ENCODE assay signal across 8 cellular contexts in genomic region chr6:148464319-148465010, GRCh38.
DNase-seq lines count a peak whose midpoint lies in the region; ATAC-seq and TF ChIP-seq lines count a peak whose summit lies in the region.

No MANE protein-coding gene starts in this region.

- no peak overlapping the region for H3K9ac ChIP-seq in OCI-LY1 (ENCODE audit: low read length)

- DNase-seq in D341Med (ENCODE audit: low spot score) (peak; percentile 73), HT-29 (ENCODE audit: low spot score) (peak; percentile 85), activated T-helper 1 cell treated with Interleukin-2 at 50 U/mL for 16 hours (ENCODE audit: low read depth) (peak; percentile 10), foreskin fibroblast (peak; percentile 59 to 87), osteoblast (ENCODE audit: insufficient read length, low spot score, missing footprints) (peak; percentile 58), upper lobe of right lung (no peak)

- H3K4me1 ChIP-seq in OCI-LY1 (ENCODE audit: insufficient read depth, low read length, severe bottlenecking) (no peaks in the 10 kb centered on the region), osteoblast (ENCODE audit: insufficient read depth, low read length) (peaks cover 24% of the 10 kb centered on the region), upper lobe of right lung (peaks cover 37% of the 10 kb centered on the region)

- H3K4me2 ChIP-seq in OCI-LY1 (ENCODE audit: low read length) (no peak overlapping the region), osteoblast (ENCODE audit: insufficient read depth, low read length) (no peak overlapping the region)

- H3K9me3 ChIP-seq in OCI-LY1 (ENCODE audit: low read length), result no peaks in the 10 kb centered on the region
- no peaks in the 10 kb centered on the region for H3K9me3 ChIP-seq in osteoblast (ENCODE audit: low read depth, low read length)
- H3K9me3 ChIP-seq in upper lobe of right lung, result no peaks in the 10 kb centered on the region

- no peaks in the 10 kb centered on the region for H3K9me2 ChIP-seq in OCI-LY1 (ENCODE audit: low read depth, low read length)

- ATAC-seq in GM19467 (IDR thresholded peaks at IDR 0.05; ENCODE audit: unreplicated experiment), result peak; percentile 86
- peak; percentile 89 for ATAC-seq in upper lobe of right lung

- H3K4me3 ChIP-seq in OCI-LY1 (ENCODE audit: low read depth, low read length, poor library complexity, severe bottlenecking) (no peak overlapping the region), foreskin fibroblast (ENCODE audit: low read depth in 1 of 2, low read length in 2 of 2) (no peak overlapping the region), osteoblast (ENCODE audit: insufficient read depth, low read length) (no peak overlapping the region), upper lobe of right lung (no peak overlapping the region)

- no peaks in the 10 kb centered on the region for H3K79me2 ChIP-seq in OCI-LY1 (ENCODE audit: insufficient read depth, low read length)
- no peaks in the 10 kb centered on the region for H3K79me2 ChIP-seq in osteoblast (ENCODE audit: insufficient read depth, low read length)

- intact Hi-C loops in upper lobe of right lung (cut with DNase I), result loop anchor here (5.0 kb wide), 1 partner anchor 287 kb away; no protein-coding TSS in a partner anchor

- H4K20me1 ChIP-seq in OCI-LY1 (ENCODE audit: insufficient read depth, low read length), result no peaks in the 10 kb centered on the region
- H4K20me1 ChIP-seq in osteoblast (ENCODE audit: insufficient read depth, low read length), result no peaks in the 10 kb centered on the region

- no peaks in the 10 kb centered on the region for H3K36me3 ChIP-seq in OCI-LY1 (ENCODE audit: insufficient read depth, low read length)
- no peaks in the 10 kb centered on the region for H3K36me3 ChIP-seq in osteoblast (ENCODE audit: insufficient read depth, low read length)
- no peaks in the 10 kb centered on the region for H3K36me3 ChIP-seq in upper lobe of right lung

- peak; percentile 95 for TF ChIP-seq CTCF in OCI-LY1 (IDR thresholded peaks at IDR 0.05; ENCODE audit: low read length)
- peak; percentile 84 for TF ChIP-seq CTCF in foreskin fibroblast (IDR thresholded peaks at IDR 0.05; ENCODE audit: low read depth, low read length)
- peak; percentile 97 for TF ChIP-seq CTCF in osteoblast (IDR thresholded peaks at IDR 0.05; ENCODE audit: extremely low read depth, low read depth, low read length)
- TF ChIP-seq CTCF in upper lobe of right lung (IDR thresholded peaks at IDR 0.05), result peak; percentile 98

- H3K27ac ChIP-seq in OCI-LY1 (ENCODE audit: low read depth, low read length, poor library complexity, severe bottlenecking), result no peak overlapping the region
- H3K27ac ChIP-seq in osteoblast (ENCODE audit: low read depth, low read length), result peak overlapping the region; percentile 42
- H3K27ac ChIP-seq in upper lobe of right lung, result peak overlapping the region; percentile 17

- H3K27me3 ChIP-seq in OCI-LY1 (ENCODE audit: insufficient read depth, low read length), result no peaks in the 10 kb centered on the region; the same call in 1 of the 2 replicates
- no peaks in the 10 kb centered on the region for H3K27me3 ChIP-seq in osteoblast (ENCODE audit: insufficient read depth, low read length)
- H3K27me3 ChIP-seq in upper lobe of right lung, result no peaks in the 10 kb centered on the region

- no peaks in the 10 kb centered on the region for H3F3A ChIP-seq in OCI-LY1 (ENCODE audit: insufficient read depth, low read length)

- H2AFZ ChIP-seq in OCI-LY1 (ENCODE audit: low read length), result no peak overlapping the region
- no peak overlapping the region for H2AFZ ChIP-seq in osteoblast (ENCODE audit: low read length)
